8 cellular contexts compared by ENCODE assay signal in genomic region chr5:129771058-129771838, GRCh38.
DNase-seq lines count a peak whose midpoint lies in the region; TF ChIP-seq lines count a peak whose summit lies in the region.

No MANE protein-coding gene starts in this region.

- no peaks in the 10 kb centered on the region for H3F3A ChIP-seq in Loucy (ENCODE audit: low read depth)

- H3K9ac ChIP-seq in Loucy (ENCODE audit: low read depth, low read length, poor library complexity, severe bottlenecking): no peak overlapping the region

- H4K20me1 ChIP-seq in Loucy (ENCODE audit: insufficient read depth, low read length, poor library complexity, severe bottlenecking): no peaks in the 10 kb centered on the region

- no peaks in the 10 kb centered on the region for H3K27me3 ChIP-seq in Loucy (ENCODE audit: insufficient read depth, low read length, poor library complexity, severe bottlenecking)

- H2AFZ ChIP-seq in Loucy (ENCODE audit: low read length): peak overlapping the region; percentile 75; the same call in 1 of the 2 replicates

- no peaks in the 10 kb centered on the region for H3K79me2 ChIP-seq in Loucy (ENCODE audit: insufficient read depth, low read length)

- TF ChIP-seq CTCF in Loucy (conservative IDR thresholded peaks at IDR 0.05; ENCODE audit: low read length) (peak; percentile 64), cardiac fibroblast (IDR thresholded peaks at IDR 0.05; ENCODE audit: low read depth, low read length) (peak; percentile 86)

- H3K9me3 ChIP-seq in Loucy (ENCODE audit: insufficient read depth, low read depth, low read length): no peaks in the 10 kb centered on the region

- H3K4me3 ChIP-seq in Loucy (ENCODE audit: low read length, poor library complexity, severe bottlenecking) (no peak overlapping the region), cardiac fibroblast (replicated peaks in 1 of 2; ENCODE audit: low read depth in 2 of 2, low read length in 2 of 2) (no peak overlapping the region)

- no peaks in the 10 kb centered on the region for H3K9me2 ChIP-seq in Loucy (replicated peaks; ENCODE audit: low read depth, low read length)

- no peaks in the 10 kb centered on the region for H3K36me3 ChIP-seq in Loucy (ENCODE audit: insufficient read depth, low read length)

- H3K4me2 ChIP-seq in Loucy (ENCODE audit: low read depth, low read length, poor library complexity, severe bottlenecking): no peak overlapping the region

- DNase-seq in NCI-H82 (lab: John Stamatoyannopoulos, UW) (peak; percentile 71), NCI-H82 treated with DMSO at 0.1 percent for 48 hours (lab: John Stamatoyannopoulos, UW; ENCODE audit: unreplicated experiment) (no peak), GOT3 (lab: John Stamatoyannopoulos, UW) (peak; percentile 11), T-helper 2 cell (peak in 3 of 5 experiments; percentile 2 to 53 (median 5)), cardiac fibroblast (ENCODE audit: low read depth in 2 of 2) (peak; percentile 68 to 71), left kidney (ENCODE audit: low read depth, low spot score) (peak; percentile 88)
- peak; percentile 8 to 18 for DNase-seq in stimulated activated CD8-positive, alpha-beta memory T cell treated with anti-CD3 and anti-CD28 coated beads, Interleukin-15, amount 100 ng/mL, for 48 hours (ENCODE audit: low read depth in 2 of 2)

- no peaks in the 10 kb centered on the region for H3K4me1 ChIP-seq in Loucy (ENCODE audit: insufficient read depth, low read length, poor library complexity, severe bottlenecking)
